ENCODE assay signal across 14 cellular contexts in the genomic region with DNA sequence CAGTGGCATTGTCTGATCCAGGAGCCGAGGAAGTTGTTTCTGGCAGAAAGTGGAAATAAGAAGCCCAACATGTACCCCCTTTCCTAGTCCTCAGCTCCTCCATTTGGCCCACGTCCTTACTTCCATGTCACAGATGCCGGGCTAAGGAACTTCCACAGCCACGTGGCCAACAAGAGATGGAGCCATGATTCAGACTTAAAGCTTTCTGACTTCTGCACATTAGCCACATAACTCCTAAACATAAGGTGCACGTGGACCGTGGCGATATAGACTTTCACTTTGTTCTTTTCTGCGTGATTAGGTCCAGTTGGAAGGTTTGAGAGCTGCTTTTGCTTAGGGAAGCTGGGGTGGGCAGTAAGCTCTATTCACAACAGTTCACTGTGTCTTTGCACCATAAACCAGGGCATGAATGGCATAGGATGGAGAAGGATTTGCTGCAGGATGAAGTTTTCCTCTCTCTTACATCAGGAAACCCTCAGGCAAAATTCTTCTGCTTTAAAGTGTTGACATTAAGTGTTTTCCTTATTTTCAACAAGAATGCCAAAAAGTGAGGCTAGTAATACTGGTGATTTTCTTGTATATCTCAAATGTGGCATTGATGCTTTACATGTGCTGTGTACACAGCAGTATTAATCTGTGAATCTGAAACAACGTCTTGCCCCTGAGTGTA.
DNase-seq lines count a peak whose midpoint lies in the region; ATAC-seq and TF ChIP-seq lines count a peak whose summit lies in the region.
"Had no signal": no experiment of that assay in that cellular context is flagged by ENCODE, and none has a peak within 500 bp of the region (broad histone marks: within the 10 kb centered on the region; RNA-seq: fewer than 3 reads in every experiment).

No MANE protein-coding gene starts in this region.

- DNase-seq in activated CD8-positive, alpha-beta T cell treated with anti-CD3 and anti-CD28 coated beads for 36 hours = no peak
- no peak for DNase-seq in activated CD8-positive, alpha-beta T cell treated with anti-CD3 and anti-CD28 coated beads, Interleukin-2, amount 10 ng/mL, durations not matched to agents 7 days and 5 days
- DNase-seq in T-helper 17 cell (no peak), islet precursor cell (peak; percentile 26), spleen (no peak), NCI-H1092 treated with DMSO at 0.1 percent for 48 hours (lab: John Stamatoyannopoulos, UW) (no peak)
- DNase-seq in activated CD8-positive, alpha-beta memory T cell treated with anti-CD3 and anti-CD28 coated beads, Interleukin-2, amount 50 U/mL, for 48 hours = no peak
- DNase-seq: activated B cell treated with CpG ODN at 0.5 μM for 24 hours; CD8-positive, alpha-beta T cell; dorsolateral prefrontal cortex; Karpas-422; NCI-H146; NCI-H446 treated with DMSO at 0.1 percent for 48 hours had no signal

- H3K27ac Mint-ChIP-seq in activated CD8-positive, alpha-beta T cell treated with anti-CD3 and anti-CD28 coated beads for 36 hours = peak overlapping the region; percentile 20
- H3K27ac Mint-ChIP-seq in activated CD8-positive, alpha-beta T cell treated with anti-CD3 and anti-CD28 coated beads, Interleukin-2, amount 10 ng/mL, durations not matched to agents 7 days and 5 days = no peak overlapping the region
- peak overlapping the region; percentile 94 for H3K27ac Mint-ChIP-seq in T-helper 17 cell
- H3K27ac Mint-ChIP-seq: activated B cell treated with CpG ODN at 0.5 μM for 24 hours had no signal

- no peaks in the 10 kb centered on the region for H3K27me3 Mint-ChIP-seq in activated CD8-positive, alpha-beta T cell treated with anti-CD3 and anti-CD28 coated beads for 36 hours
- H3K27me3 Mint-ChIP-seq in activated CD8-positive, alpha-beta T cell treated with anti-CD3 and anti-CD28 coated beads, Interleukin-2, amount 10 ng/mL, durations not matched to agents 7 days and 5 days (ENCODE audit: low read depth) = no peaks in the 10 kb centered on the region
- H3K27me3 Mint-ChIP-seq in T-helper 17 cell = no peaks in the 10 kb centered on the region
- H3K27me3 Mint-ChIP-seq: activated B cell treated with CpG ODN at 0.5 μM for 24 hours had no signal

- peaks cover 43% of the 10 kb centered on the region for H3K4me1 Mint-ChIP-seq in activated CD8-positive, alpha-beta T cell treated with anti-CD3 and anti-CD28 coated beads for 36 hours (ENCODE audit: low read depth)
- H3K4me1 Mint-ChIP-seq in activated CD8-positive, alpha-beta T cell treated with anti-CD3 and anti-CD28 coated beads, Interleukin-2, amount 10 ng/mL, durations not matched to agents 7 days and 5 days (ENCODE audit: low read depth) = peaks cover 19% of the 10 kb centered on the region
- peaks cover 45% of the 10 kb centered on the region for H3K4me1 Mint-ChIP-seq in T-helper 17 cell

- H3K27me3 ChIP-seq in spleen (replicated peaks in 1 of 7) = no peaks in the 10 kb centered on the region
- H3K27me3 ChIP-seq: dorsolateral prefrontal cortex had no signal

- 87 to 93% (median 92%) methylated on average over 9 of the region's 9 CpGs for WGBS in spleen, 5 donors

- no peak overlapping the region for H3K4me3 ChIP-seq in spleen
- H3K4me3 ChIP-seq: dorsolateral prefrontal cortex had no signal

- TF ChIP-seq POLR2A in spleen (IDR thresholded peaks at IDR 0.05) = no peak

- no peak for ATAC-seq in activated CD8-positive, alpha-beta T cell treated with anti-CD3 and anti-CD28 coated beads for 36 hours
- no peak for ATAC-seq in activated CD8-positive, alpha-beta T cell treated with anti-CD3 and anti-CD28 coated beads, Interleukin-2, amount 10 ng/mL, durations not matched to agents 7 days and 5 days
- no peak for ATAC-seq in T-helper 17 cell
- no peak for ATAC-seq in HG03196 (IDR thresholded peaks at IDR 0.05; ENCODE audit: unreplicated experiment)
- ATAC-seq: CD8-positive, alpha-beta T cell had no signal

- peaks cover 22 to 99% (median 75%) of the 10 kb centered on the region in 6 donors for H3K4me1 ChIP-seq in spleen

- peaks cover 31% of the 10 kb centered on the region for H3K36me3 Mint-ChIP-seq in activated CD8-positive, alpha-beta T cell treated with anti-CD3 and anti-CD28 coated beads for 36 hours (ENCODE audit: low read depth)
- peaks cover 45% of the 10 kb centered on the region for H3K36me3 Mint-ChIP-seq in activated CD8-positive, alpha-beta T cell treated with anti-CD3 and anti-CD28 coated beads, Interleukin-2, amount 10 ng/mL, durations not matched to agents 7 days and 5 days (ENCODE audit: low read depth)
- peaks cover 2% of the 10 kb centered on the region for H3K36me3 Mint-ChIP-seq in T-helper 17 cell (ENCODE audit: low read depth)

- POLR2A ChIA-PET in activated CD8-positive, alpha-beta T cell treated with anti-CD3 and anti-CD28 coated beads for 36 hours (lab: Charles Lee) = interaction anchor here (1.1 to 1.6 kb wide), 2 partner anchors 45 to 651 kb away, joined by 3 read pairs; partner anchors contain the start of gene COPS8
- POLR2A ChIA-PET in activated CD8-positive, alpha-beta T cell treated with anti-CD3 and anti-CD28 coated beads, Interleukin-2, amount 10 ng/mL, durations not matched to agents 7 days and 5 days (lab: Charles Lee) = no interaction called here

- no peak for TF ChIP-seq CTCF in activated CD8-positive, alpha-beta T cell treated with anti-CD3 and anti-CD28 coated beads for 36 hours (IDR thresholded peaks at IDR 0.05)
- no peak for TF ChIP-seq CTCF in spleen (IDR thresholded peaks at IDR 0.05 in 8 of 11, conservative IDR thresholded peaks at IDR 0.05 in 3 of 11)

- no peaks in the 10 kb centered on the region for H3K9me3 Mint-ChIP-seq in activated CD8-positive, alpha-beta T cell treated with anti-CD3 and anti-CD28 coated beads for 36 hours
- H3K9me3 Mint-ChIP-seq in activated CD8-positive, alpha-beta T cell treated with anti-CD3 and anti-CD28 coated beads, Interleukin-2, amount 10 ng/mL, durations not matched to agents 7 days and 5 days (ENCODE audit: insufficient read depth) = no peaks in the 10 kb centered on the region
- H3K9me3 Mint-ChIP-seq: activated B cell treated with CpG ODN at 0.5 μM for 24 hours; CD8-positive, alpha-beta T cell had no signal

- no peak overlapping the region for H3K4me3 Mint-ChIP-seq in activated CD8-positive, alpha-beta T cell treated with anti-CD3 and anti-CD28 coated beads for 36 hours
- no peak overlapping the region for H3K4me3 Mint-ChIP-seq in activated CD8-positive, alpha-beta T cell treated with anti-CD3 and anti-CD28 coated beads, Interleukin-2, amount 10 ng/mL, durations not matched to agents 7 days and 5 days
- H3K4me3 Mint-ChIP-seq in T-helper 17 cell = no peak overlapping the region
- H3K4me3 Mint-ChIP-seq: activated B cell treated with CpG ODN at 0.5 μM for 24 hours; CD8-positive, alpha-beta T cell had no signal

- H3K9me3 ChIP-seq in T-helper 17 cell (ENCODE audit: control insufficient read depth, low read length, poor library complexity, severe bottlenecking) = no peaks in the 10 kb centered on the region
- H3K9me3 ChIP-seq in spleen = no peaks in the 10 kb centered on the region

- H3K27ac ChIP-seq in spleen = peak overlapping the region in 5 of 8 donors; percentile 19 to 67 (median 38)
- H3K27ac ChIP-seq: dorsolateral prefrontal cortex had no signal

- intact Hi-C loops in activated CD8-positive, alpha-beta T cell treated with anti-CD3 and anti-CD28 coated beads for 36 hours (cut with micrococcal nuclease) = no loop called here
- intact Hi-C loops in spleen (cut with DNase I; ENCODE audit: low total_unique reads) = no loop called here

- CTCF ChIA-PET in activated CD8-positive, alpha-beta T cell treated with anti-CD3 and anti-CD28 coated beads for 36 hours (lab: Charles Lee) = interaction anchor here (0.8 to 1.1 kb wide), 2 partner anchors 9 to 64 kb away, joined by 3 read pairs; no protein-coding TSS in a partner anchor
- CTCF ChIA-PET in activated CD8-positive, alpha-beta T cell treated with anti-CD3 and anti-CD28 coated beads, Interleukin-2, amount 10 ng/mL, durations not matched to agents 7 days and 5 days (lab: Charles Lee) = interaction anchor here (9.4 kb wide), 1 partner anchor 8 kb away, joined by 68 read pairs; no protein-coding TSS in a partner anchor

- H3K36me3 ChIP-seq in spleen = peaks cover 0 to 68% (median 15%) of the 10 kb centered on the region in 6 donors
